In the genomic region with DNA sequence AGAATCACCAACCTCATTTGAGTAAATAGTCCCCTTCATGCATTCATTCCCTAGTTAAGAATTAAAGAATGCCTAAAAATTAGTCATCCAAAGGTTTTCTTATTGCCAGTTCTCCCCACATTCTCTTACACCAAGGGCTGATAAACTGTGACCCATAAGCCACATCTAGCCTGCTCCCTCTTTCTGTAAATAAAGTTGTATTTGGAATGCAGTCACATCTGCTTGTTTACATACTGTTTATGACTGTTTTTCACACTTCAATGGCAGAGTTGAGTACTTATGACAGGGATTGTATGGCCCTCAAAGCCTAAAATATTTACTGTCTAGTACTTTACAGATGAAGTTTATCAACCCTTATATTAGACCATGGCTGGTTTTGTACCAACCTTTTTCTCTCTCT, we compare ENCODE assay signal across 29 cellular contexts.
"Had no signal": no experiment of that assay in that cellular context is flagged by ENCODE, and none has a peak within 500 bp of the region (broad histone marks: within the 10 kb centered on the region; RNA-seq: fewer than 3 reads in every experiment).

No MANE protein-coding gene starts in this region.

- H3K9ac ChIP-seq: neural progenitor cell had no signal

- H3K27ac ChIP-seq: left ventricle myocardium inferior, neural progenitor cell, neutrophil, ovary, right atrium auricular region, stomach, testis, thyroid gland, transverse colon, upper lobe of left lung, vagina had no signal

- ATAC-seq: natural killer cell; sciatic nerve; stimulated activated naive B cell treated with anti-CD40 and anti-IgM and Interleukin-4, amounts not matched to agents 10 μg/mL and 1 μg/mL and 100 μg/mL, for 72 hours; stimulated activated naive CD8-positive, alpha-beta T cell treated with anti-CD3 and anti-CD28 coated beads, Interleukin-15, Interleukin-2, amounts not matched to agents 100 U/mL and 50 U/mL, for 24 hours had no signal

- H3K27me3 Mint-ChIP-seq: progenitor cell of endocrine pancreas had no signal

- DNase-seq: hippocampal formation; kidney; left ventricle myocardium inferior; mesendoderm; naive B cell; natural killer cell; nephron progenitor cell; occipital lobe; ovary; stimulated activated CD4-positive, alpha-beta T cell treated with anti-CD3 and anti-CD28 coated beads, Interleukin-12 subunit alpha, Interleukin-12 subunit beta, amount 100 ng/mL, for 4 hours; stimulated activated CD4-positive, alpha-beta T cell treated with anti-CD3 and anti-CD28 coated beads, Interleukin-15, amount 100 ng/mL, for 24 hours; stimulated activated CD4-positive, alpha-beta T cell treated with anti-CD3 and anti-CD28 coated beads, Interleukin-2, amount 100 ng/mL, for 24 hours; stimulated activated CD4-positive, alpha-beta T cell treated with anti-CD3 and anti-CD28 coated beads, Interleukin-4, amount 100 ng/mL, for 1 hour; stimulated activated naive B cell treated with anti-CD40 and anti-IgM and Interleukin-4, amounts not matched to agents 10 μg/mL and 1 μg/mL and 100 μg/mL, for 72 hours; stimulated activated naive CD8-positive, alpha-beta T cell treated with anti-CD3 and anti-CD28 coated beads, Interleukin-15, Interleukin-2, amounts not matched to agents 100 U/mL and 50 U/mL, for 24 hours; stomach; testis; thyroid gland; transverse colon; upper lobe of left lung had no signal

- H3K4me3 ChIP-seq: left ventricle myocardium inferior, lung, neural progenitor cell, ovary, right atrium auricular region, skin epidermis, stomach, testis, thyroid gland, transverse colon, upper lobe of left lung, vagina had no signal

- H3K36me3 ChIP-seq: left ventricle myocardium inferior, neural progenitor cell, neutrophil, ovary, right atrium auricular region, stomach, thyroid gland, transverse colon, upper lobe of left lung, vagina had no signal

- H3K4me3 Mint-ChIP-seq: mesothelial cell of epicardium; naive B cell; natural killer cell; nephron progenitor cell; neural progenitor cell; stimulated activated naive B cell treated with anti-CD40 and anti-IgM and Interleukin-4, amounts not matched to agents 10 μg/mL and 1 μg/mL and 100 μg/mL, for 72 hours had no signal

- H2AFZ ChIP-seq: neural progenitor cell had no signal

- H3K9me3 ChIP-seq: ovary, testis, thyroid gland had no signal

- H3K4me1 ChIP-seq: left ventricle myocardium inferior, neural progenitor cell, right atrium auricular region, stomach, testis, thyroid gland, transverse colon, upper lobe of left lung, vagina had no signal

- H3K36me3 Mint-ChIP-seq: neural progenitor cell had no signal

- H3K4me2 ChIP-seq: neural progenitor cell had no signal

- H3K27ac Mint-ChIP-seq: mesothelial cell of epicardium; naive B cell; natural killer cell; nephron progenitor cell; neural progenitor cell; progenitor cell of endocrine pancreas; stimulated activated naive B cell treated with anti-CD40 and anti-IgM and Interleukin-4, amounts not matched to agents 10 μg/mL and 1 μg/mL and 100 μg/mL, for 72 hours had no signal

- H3K4me1 Mint-ChIP-seq: mesothelial cell of epicardium; naive B cell; natural killer cell; nephron progenitor cell; neural progenitor cell; stimulated activated naive B cell treated with anti-CD40 and anti-IgM and Interleukin-4, amounts not matched to agents 10 μg/mL and 1 μg/mL and 100 μg/mL, for 72 hours had no signal

- H3K27me3 ChIP-seq: neural progenitor cell, neutrophil, right atrium auricular region, stomach, testis, thyroid gland, transverse colon, upper lobe of left lung, vagina had no signal
